In genomic region chr9:122941560-122942234, GRCh38 we compare ENCODE assay signal across 8 cellular contexts. TPM values are rescaled to one million over a fixed set of nuclear protein-coding genes. Genes with fewer than 3 reads are reported as not detected.
DNase-seq lines count a peak whose midpoint lies in the region; ATAC-seq and TF ChIP-seq lines count a peak whose summit lies in the region.

No MANE protein-coding gene starts in this region.

- H3K4me3 ChIP-seq in cardiac muscle cell (peak overlapping the region; percentile 84), Panc1 (ENCODE audit: low read depth in 2 of 2, low read length in 2 of 2) (peak overlapping the region; percentile 78 to 90), vagina (peak overlapping the region; percentile 69 to 77)
- peak overlapping the region; percentile 85 for H3K4me3 ChIP-seq in effector memory CD4-positive, alpha-beta T cell (ENCODE audit: insufficient read depth, low read depth, low read length, poor library complexity, severe bottlenecking)

- TF ChIP-seq CTCF in cardiac muscle cell (IDR thresholded peaks at IDR 0.05; ENCODE audit: low read depth, low read length), result no peak
- TF ChIP-seq CTCF in Panc1 (IDR thresholded peaks at IDR 0.05), result no peak
- TF ChIP-seq CTCF in mesothelial cell of epicardium (IDR thresholded peaks at IDR 0.05; ENCODE audit: unreplicated experiment), result no peak
- no peak for TF ChIP-seq CTCF in vagina (IDR thresholded peaks at IDR 0.05)

- in situ Hi-C loops in Panc1 (cut with HindIII; ENCODE audit: low pct_unique_long_range_greater_than_20kb, low sequenced_read_pairs), result no loop called here

- H3K9me3 Mint-ChIP-seq in mesothelial cell of epicardium, result no peaks in the 10 kb centered on the region

- no peaks in the 10 kb centered on the region for H3K27me3 ChIP-seq in cardiac muscle cell
- H3K27me3 ChIP-seq in Panc1 (ENCODE audit: control insufficient read depth, insufficient read depth, low read length), result no peaks in the 10 kb centered on the region
- H3K27me3 ChIP-seq in effector memory CD4-positive, alpha-beta T cell (replicated peaks; ENCODE audit: control insufficient read depth, insufficient read depth, low read length, poor library complexity, severe bottlenecking), result no peaks in the 10 kb centered on the region
- H3K27me3 ChIP-seq in vagina, result no peaks in the 10 kb centered on the region

- intact Hi-C loops in Right ventricle myocardium inferior (cut with DNase I), result loop anchor here (5.0 kb wide), 1 partner anchor 34 kb away; the partner anchor contains the start of gene RC3H2
- intact Hi-C loops in Panc1 (cut with micrococcal nuclease; ENCODE audit: unreplicated experiment), result no loop called here
- intact Hi-C loops in vagina (cut with DNase I), result no loop called here

- TF ChIP-seq POLR2A in vagina (IDR thresholded peaks at IDR 0.05), result no peak

- peaks cover 14% of the 10 kb centered on the region for H3K36me3 ChIP-seq in cardiac muscle cell
- peaks cover 8% of the 10 kb centered on the region; the same call in 1 of the 2 replicates for H3K36me3 ChIP-seq in Panc1 (ENCODE audit: control insufficient read depth, insufficient read depth, low read length)
- peaks cover 9% of the 10 kb centered on the region for H3K36me3 ChIP-seq in effector memory CD4-positive, alpha-beta T cell (ENCODE audit: control insufficient read depth, insufficient read depth, low read length)
- peaks cover 0 to 15% of the 10 kb centered on the region in 2 donors for H3K36me3 ChIP-seq in vagina

- CTCF ChIA-PET in Panc1 (lab: Charles Lee), result no interaction called here

- H3K9me3 ChIP-seq in cardiac muscle cell (ENCODE audit: low read depth) (no peaks in the 10 kb centered on the region), Panc1 (ENCODE audit: control insufficient read depth, insufficient read depth, low read depth, low read length) (no peaks in the 10 kb centered on the region), vagina (no peaks in the 10 kb centered on the region)
- H3K9me3 ChIP-seq in effector memory CD4-positive, alpha-beta T cell (ENCODE audit: control insufficient read depth, low read length), result no peaks in the 10 kb centered on the region

- peaks cover 5% of the 10 kb centered on the region for H3K4me1 ChIP-seq in cardiac muscle cell (ENCODE audit: low read depth)
- H3K4me1 ChIP-seq in Panc1 (ENCODE audit: control insufficient read depth, insufficient read depth, low read length), result peaks cover 3% of the 10 kb centered on the region; the same call in 1 of the 2 replicates
- peaks cover 18% of the 10 kb centered on the region for H3K4me1 ChIP-seq in effector memory CD4-positive, alpha-beta T cell (ENCODE audit: control insufficient read depth, insufficient read depth, low read length, poor library complexity, severe bottlenecking)
- H3K4me1 ChIP-seq in vagina, result peaks cover 43% of the 10 kb centered on the region

- peaks cover 10% of the 10 kb centered on the region for H3K36me3 Mint-ChIP-seq in mesothelial cell of epicardium

- H3K4me1 Mint-ChIP-seq in mesothelial cell of epicardium, result peaks cover 31% of the 10 kb centered on the region

- H3K27ac ChIP-seq in cardiac muscle cell (peak overlapping the region; percentile 95), Panc1 (ENCODE audit: low read length) (peak overlapping the region; percentile 93), vagina (peak overlapping the region; percentile 89)
- peak overlapping the region; percentile 83 for H3K27ac ChIP-seq in effector memory CD4-positive, alpha-beta T cell (ENCODE audit: insufficient read depth, low read length, poor library complexity, severe bottlenecking)

- POLR2A ChIA-PET in Panc1 (lab: Charles Lee), result interaction anchor here (0.5 to 0.6 kb wide), 3 partner anchors 10 to 1689 kb away, joined by 3 to 5 read pairs (median 3); no protein-coding TSS in a partner anchor

- ATAC-seq in Right ventricle myocardium inferior (no peak), Panc1 (no peak; the same call in 1 of the 2 replicates), GM18511 (IDR thresholded peaks at IDR 0.05; ENCODE audit: unreplicated experiment) (no peak)

- peak; percentile 52 to 57 for DNase-seq in cardiac muscle cell (ENCODE audit: low read depth in 1 of 2, low spot score in 1 of 2)
- no peak for DNase-seq in Right ventricle myocardium inferior (ENCODE audit: missing footprints)
- no peak for DNase-seq in Panc1 (ENCODE audit: low read depth, low spot score)
- DNase-seq in effector memory CD4-positive, alpha-beta T cell, result no peak
- no peak for DNase-seq in mesothelial cell of epicardium (ENCODE audit: low spot score in 2 of 2, unreplicated experiment in 2 of 2)
- no peak for DNase-seq in vagina (ENCODE audit: extremely low spot score in 2 of 2)
- no peak for DNase-seq in NCI-H2107 (lab: John Stamatoyannopoulos, UW)

- H3K4me3 Mint-ChIP-seq in mesothelial cell of epicardium, result peak overlapping the region; percentile 92

- TSS peak; percentile 78 for BruUV-seq in Panc1 (replicated peaks; lab: Mats Ljungman, UMichigan)

- no peaks in the 10 kb centered on the region for H3K27me3 Mint-ChIP-seq in mesothelial cell of epicardium (ENCODE audit: low read depth)

- peak overlapping the region; percentile 98 for H3K27ac Mint-ChIP-seq in mesothelial cell of epicardium

RNA-seq across cellular contexts. Expression of gene RABGAP1, which starts 0.9 kb away (rescaled TPM):
- total RNA-seq in cardiac muscle cell, result 29.8 and 44.4 TPM in 2 replicates
- 37.4 and 39.4 TPM in 2 replicates for polyA plus RNA-seq in cardiac muscle cell
- total RNA-seq in Right ventricle myocardium inferior, result 45.1 TPM
- 41.4 TPM for total RNA-seq in Panc1 (2021; ENCODE audit: unreplicated experiment)
- 18.0 TPM for polyA plus RNA-seq in Panc1 (2012; ENCODE audit: insufficient read length)
- total RNA-seq in mesothelial cell of epicardium, result 79.6 to 88.1 TPM (median 84.5 TPM) in 3 replicates
- 60.2 TPM for total RNA-seq in vagina

RNA-seq across cellular contexts. Expression of gene ZBTB26, which starts 10.4 kb away (rescaled TPM):
- total RNA-seq in cardiac muscle cell (5.0 and 8.1 TPM in 2 replicates), Right ventricle myocardium inferior (4.6 TPM), Panc1 (2021; ENCODE audit: unreplicated experiment) (4.5 TPM), mesothelial cell of epicardium (15.7 to 16.7 TPM (median 16.2 TPM) in 3 replicates), vagina (7.9 TPM)
- 3.3 and 10.0 TPM in 2 replicates for polyA plus RNA-seq in cardiac muscle cell
- 1.2 TPM for polyA plus RNA-seq in Panc1 (2012; ENCODE audit: insufficient read length)

RNA-seq across cellular contexts. Expression of gene ZBTB6, which starts 28.6 kb away (rescaled TPM):
- total RNA-seq in cardiac muscle cell (5.4 and 6.0 TPM in 2 replicates), Right ventricle myocardium inferior (5.3 TPM), Panc1 (2021; ENCODE audit: unreplicated experiment) (5.9 TPM), mesothelial cell of epicardium (9.6 to 10.4 TPM (median 10.2 TPM) in 3 replicates), vagina (5.9 TPM)
- polyA plus RNA-seq in cardiac muscle cell, result 2.5 and 4.5 TPM in 2 replicates
- polyA plus RNA-seq in Panc1 (2012; ENCODE audit: insufficient read length), result 1.9 TPM

RNA-seq across cellular contexts. Expression of gene RC3H2, which starts 36.5 kb away (rescaled TPM):
- 48.9 and 57.7 TPM in 2 replicates for total RNA-seq in cardiac muscle cell
- 31.1 and 37.7 TPM in 2 replicates for polyA plus RNA-seq in cardiac muscle cell
- 35.1 TPM for total RNA-seq in Right ventricle myocardium inferior
- 57.6 TPM for total RNA-seq in Panc1 (2021; ENCODE audit: unreplicated experiment)
- 16.1 TPM for polyA plus RNA-seq in Panc1 (2012; ENCODE audit: insufficient read length)
- total RNA-seq in mesothelial cell of epicardium, result 67.9 to 68.6 TPM (median 68.3 TPM) in 3 replicates
- total RNA-seq in vagina, result 37.6 TPM

Comparison
In these comparisons a context has a peak if more than half of its experiments do, and no peak if none do; other contexts are left out.
1. DNase-seq: peak in cardiac muscle cell (2 of 2); none in Right ventricle myocardium inferior (single experiment), Panc1 (single experiment), effector memory CD4-positive, alpha-beta T cell (0 of 3), mesothelial cell of epicardium (0 of 2), vagina (0 of 2) and NCI-H2107 (single experiment).
2. Peak in every context shown above with its lines, with median percentiles within 50 percentile points of each other: H3K27ac ChIP-seq and H3K4me3 ChIP-seq.